9 cellular contexts compared by ENCODE assay signal in the genomic region with DNA sequence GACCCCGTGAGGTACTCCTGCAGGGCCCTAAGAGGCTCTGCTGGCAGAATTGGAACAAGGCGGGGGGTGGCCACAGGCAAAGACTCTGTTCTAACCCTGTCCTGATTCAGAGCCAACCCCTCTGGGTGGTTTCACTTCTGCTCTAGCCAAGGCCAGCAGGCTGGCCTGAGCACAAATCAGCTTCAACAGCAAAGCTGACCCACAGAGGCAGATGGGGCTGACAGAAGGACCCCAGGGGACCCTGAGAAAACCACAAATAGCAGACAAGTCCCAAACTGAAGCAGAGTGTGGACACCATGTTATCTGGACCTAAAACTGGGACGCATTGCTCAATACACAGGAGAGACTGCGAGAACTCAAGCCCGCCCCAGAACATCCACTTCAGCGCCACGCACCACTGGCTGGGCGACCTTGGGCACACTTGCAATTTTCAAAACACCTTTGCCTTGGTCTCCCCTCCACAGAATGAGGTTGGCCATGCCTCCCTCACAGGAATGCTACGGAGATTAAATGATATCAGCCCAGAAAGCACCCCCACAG.
DNase-seq lines count a peak whose midpoint lies in the region; ATAC-seq, FAIRE-seq and TF ChIP-seq lines count a peak whose summit lies in the region.
"Had no signal": no experiment of that assay in that cellular context is flagged by ENCODE, and none has a peak within 500 bp of the region (broad histone marks: within the 10 kb centered on the region; RNA-seq: fewer than 3 reads in every experiment).

No MANE protein-coding gene starts in this region.

- peak overlapping the region in 1 of 2 donors; percentile 22 for H3K27ac ChIP-seq in small intestine (ENCODE audit: low read depth in 1 of 2, low read length in 1 of 2)

- no peak overlapping the region for H3K4me3 ChIP-seq in small intestine (ENCODE audit: low read depth in 1 of 2, low read length in 2 of 2)
- H3K4me3 ChIP-seq: skin epidermis had no signal

- FAIRE-seq in small intestine (lab: Jason Lieb, UNC): no peak

- WGBS in small intestine, 3 donors: 80 to 94% (median 80%) methylated on average over 9 of the region's 9 CpGs

- H3K4me1 Mint-ChIP-seq in CD14-positive monocyte: peaks cover 28% of the 10 kb centered on the region

- intact Hi-C loops in CD14-positive monocyte (cut with micrococcal nuclease): no loop called here
- intact Hi-C loops in left ventricle myocardium superior (cut with micrococcal nuclease): no loop called here

- TF ChIP-seq CTCF in CD14-positive monocyte (IDR thresholded peaks at IDR 0.05): no peak

- no peak overlapping the region for H3K4me3 Mint-ChIP-seq in CD14-positive monocyte

- peaks cover 0 to 2% (median 0%) of the 10 kb centered on the region in 7 donors for H3K9me3 Mint-ChIP-seq in CD14-positive monocyte

- no peaks in the 10 kb centered on the region for H3K27me3 ChIP-seq in small intestine (ENCODE audit: control insufficient read depth in 2 of 2, insufficient read depth in 2 of 2, low read length in 2 of 2)

- no peaks in the 10 kb centered on the region for H3K36me3 ChIP-seq in small intestine (ENCODE audit: control insufficient read depth in 2 of 2, insufficient read depth in 2 of 2, low read length in 2 of 2)

- H3K27me3 Mint-ChIP-seq in CD14-positive monocyte (ENCODE audit: low read depth in 3 of 3): peaks cover 2 to 5% (median 5%) of the 10 kb centered on the region in 3 donors

- DNase-seq in CD14-positive monocyte (ENCODE audit: low spot score) (peak; percentile 50), left ventricle myocardium superior (peak; percentile 73), small intestine (no peak), mucosa of gallbladder (ENCODE audit: low spot score) (no peak), HCEC 1CT (no peak)
- no peak for DNase-seq in stimulated activated CD4-positive, alpha-beta T cell treated with anti-CD3 and anti-CD28 coated beads, Interleukin-12 subunit alpha, Interleukin-12 subunit beta, amount 100 ng/mL, for 4 hours

- peaks cover 0 to 3% of the 10 kb centered on the region in 2 donors for H3K4me1 ChIP-seq in small intestine (ENCODE audit: control insufficient read depth in 2 of 2, insufficient read depth in 1 of 2, low read depth in 1 of 2, low read length in 1 of 2)

- peaks cover 4 to 17% of the 10 kb centered on the region in 2 donors for H3K36me3 Mint-ChIP-seq in CD14-positive monocyte

- peak; percentile 95 for ATAC-seq in GM19468 (IDR thresholded peaks at IDR 0.05; ENCODE audit: extremely low read depth, unreplicated experiment)
- ATAC-seq in HG03354 (IDR thresholded peaks at IDR 0.05; ENCODE audit: poor library complexity, severe bottlenecking, unreplicated experiment): peak; percentile 97
- ATAC-seq in left ventricle myocardium superior: peak; percentile 93

- H3K9me3 ChIP-seq in small intestine (ENCODE audit: control insufficient read depth, low read depth): no peaks in the 10 kb centered on the region

- H3K27ac Mint-ChIP-seq in CD14-positive monocyte: peak overlapping the region in 2 of 7 donors; percentile 21 to 30

Comparison
In these comparisons a context has a peak if more than half of its experiments do, and no peak if none do; other contexts are left out.
1. DNase-seq: peak in CD14-positive monocyte (single experiment) and left ventricle myocardium superior (single experiment); none in small intestine (single experiment), mucosa of gallbladder (single experiment), HCEC 1CT (single experiment) and stimulated activated CD4-positive, alpha-beta T cell treated with anti-CD3 and anti-CD28 coated beads, Interleukin-12 subunit alpha, Interleukin-12 subunit beta, amount 100 ng/mL, for 4 hours (single experiment).
2. Peak in every context shown above with its lines, with median percentiles within 50 percentile points of each other: ATAC-seq.